9 cellular contexts compared by ENCODE assay signal in the genomic region with DNA sequence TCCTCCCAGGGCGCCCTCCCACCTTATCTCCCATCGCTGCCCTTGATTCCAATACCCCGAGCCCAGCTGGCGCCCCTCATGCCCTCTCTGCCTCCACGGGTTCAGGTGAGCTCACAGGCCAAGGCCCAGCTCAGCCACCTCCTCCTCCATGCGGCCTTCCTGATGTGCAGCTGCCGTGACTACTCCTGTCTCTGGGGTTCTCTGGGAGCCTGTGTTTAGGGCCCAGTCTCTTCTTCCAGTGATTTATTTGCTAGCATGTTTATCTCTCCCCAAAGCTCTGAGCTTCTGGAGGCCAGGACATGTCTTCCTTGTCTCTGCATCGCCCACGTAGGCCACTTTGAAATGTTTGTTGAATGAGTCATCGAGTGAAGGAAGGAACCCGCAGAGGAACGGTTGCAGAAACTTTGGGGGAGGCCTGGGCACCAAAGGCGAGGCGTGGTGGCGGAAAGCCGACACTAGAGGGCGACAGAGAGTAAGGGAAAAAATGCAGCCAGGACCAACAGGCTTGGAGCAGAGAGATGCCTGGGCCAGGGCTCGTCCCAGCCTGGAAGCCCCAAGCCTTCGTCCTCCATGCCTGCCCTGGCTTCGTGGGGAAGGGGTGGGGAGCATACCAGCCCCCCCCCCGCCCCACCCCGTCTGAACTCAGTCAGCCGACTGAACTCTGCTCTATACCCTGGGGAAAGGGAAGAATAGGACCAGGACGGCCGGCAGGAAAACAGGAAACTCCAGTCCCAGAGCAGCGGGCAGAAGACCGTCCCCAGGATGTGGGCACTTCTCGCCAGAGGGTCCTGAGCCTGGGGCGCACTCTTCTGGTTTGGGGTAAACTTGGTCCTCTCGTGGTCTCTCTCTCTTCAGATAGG. TPM values are rescaled to one million over a fixed set of nuclear protein-coding genes. Genes with fewer than 3 reads are reported as not detected.
A peak's percentile ranks its signal among the peaks of the same experiment; 100 is the strongest.
DNase-seq lines count a peak whose midpoint lies in the region; ATAC-seq and TF ChIP-seq lines count a peak whose summit lies in the region.
"Had no signal": no experiment of that assay in that cellular context is flagged by ENCODE, and none has a peak within 500 bp of the region (broad histone marks: within the 10 kb centered on the region; RNA-seq: fewer than 3 reads in every experiment).

No MANE protein-coding gene starts in this region.

- H3K36me3 ChIP-seq in right lobe of liver = no peaks in the 10 kb centered on the region

- TF ChIP-seq POLR2A in right lobe of liver (IDR thresholded peaks at IDR 0.05) = peak; percentile 10

- TF ChIP-seq CTCF in AG09319 (IDR thresholded peaks at IDR 0.05; ENCODE audit: low read depth, low read length) (peak; percentile 93), right lobe of liver (IDR thresholded peaks at IDR 0.05) (peak; percentile 97 to 99 (median 98))

- H3K4me3 ChIP-seq in right lobe of liver = peak overlapping the region; percentile 25 to 41 (median 27)

- H3K4me1 ChIP-seq in right lobe of liver = peaks cover 0 to 14% (median 3%) of the 10 kb centered on the region in 4 donors

- WGBS in right lobe of liver (ENCODE audit: insufficient coverage, low coverage, low lambda C conversion rate, missing lambda C conversion rate) = 14% methylated on average over 21 of the region's 30 CpGs

- DNase-seq in AG09319 (ENCODE audit: extremely low read depth, low read depth) (peak; percentile 85), NCI-H345 treated with DMSO at 0.1 percent for 48 hours (lab: John Stamatoyannopoulos, UW; ENCODE audit: unreplicated experiment) (peak; percentile 69), right lobe of liver (peak; percentile 88 to 91 (median 90))
- DNase-seq in activated CD4-positive, alpha-beta T cell treated with anti-CD3 and anti-CD28 coated beads, Interleukin-2, amount 10 ng/mL, durations not matched to agents 7 days and 5 days = peak; percentile 84
- peak; percentile 84 for DNase-seq in stimulated activated CD4-positive, alpha-beta T cell treated with anti-CD3 and anti-CD28 coated beads, Interleukin-4, amount 100 ng/mL, for 1 hour

- no peaks in the 10 kb centered on the region for H3K27me3 ChIP-seq in right lobe of liver

- ATAC-seq in GM18861 (IDR thresholded peaks at IDR 0.05; ENCODE audit: unreplicated experiment) (peak; percentile 66), HG03139 (IDR thresholded peaks at IDR 0.05; ENCODE audit: unreplicated experiment) (peak; percentile 64), right lobe of liver (peak; percentile 79 to 87 (median 85))

- CTCF ChIA-PET in activated CD4-positive, alpha-beta T cell treated with anti-CD3 and anti-CD28 coated beads, Interleukin-2, amount 10 ng/mL, durations not matched to agents 7 days and 5 days (lab: Charles Lee) = interaction anchor here (0.6 to 4.4 kb wide), 20 partner anchors 9 to 1403 kb away, joined by 3 to 29 read pairs (median 5); a partner anchor contains a TSS

- H3K9me3 ChIP-seq in right lobe of liver = no peaks in the 10 kb centered on the region

- intact Hi-C loops in dendritic cell treated with granulocyte-macrophage colony-stimulating factor and Interleukin-4, amounts not matched to agents 40 ng/mL and 50 ng/mL, for 4 days (cut with micrococcal nuclease) = loop anchor here (1.0 kb wide), 1 partner anchor 23 kb away; no protein-coding TSS in a partner anchor
- intact Hi-C loops in right lobe of liver (cut with DNase I) = no loop called here

- peak overlapping the region; percentile 52 for H3K27ac Mint-ChIP-seq in activated CD4-positive, alpha-beta T cell treated with anti-CD3 and anti-CD28 coated beads, Interleukin-2, amount 10 ng/mL, durations not matched to agents 7 days and 5 days
- H3K27ac Mint-ChIP-seq in dendritic cell treated with granulocyte-macrophage colony-stimulating factor and Interleukin-4, amounts not matched to agents 40 ng/mL and 50 ng/mL, for 4 days = peak overlapping the region; percentile 71
- H3K27ac Mint-ChIP-seq: activated naive CD8-positive, alpha-beta T cell had no signal

- peaks cover 4% of the 10 kb centered on the region for H3K27me3 Mint-ChIP-seq in activated CD4-positive, alpha-beta T cell treated with anti-CD3 and anti-CD28 coated beads, Interleukin-2, amount 10 ng/mL, durations not matched to agents 7 days and 5 days
- peaks cover 20% of the 10 kb centered on the region for H3K27me3 Mint-ChIP-seq in dendritic cell treated with granulocyte-macrophage colony-stimulating factor and Interleukin-4, amounts not matched to agents 40 ng/mL and 50 ng/mL, for 4 days
- H3K27me3 Mint-ChIP-seq: activated naive CD8-positive, alpha-beta T cell had no signal

- peaks cover 11% of the 10 kb centered on the region for H3K4me1 Mint-ChIP-seq in activated CD4-positive, alpha-beta T cell treated with anti-CD3 and anti-CD28 coated beads, Interleukin-2, amount 10 ng/mL, durations not matched to agents 7 days and 5 days
- H3K4me1 Mint-ChIP-seq in dendritic cell treated with granulocyte-macrophage colony-stimulating factor and Interleukin-4, amounts not matched to agents 40 ng/mL and 50 ng/mL, for 4 days (ENCODE audit: low read depth) = peaks cover 57% of the 10 kb centered on the region

- POLR2A ChIA-PET in activated CD4-positive, alpha-beta T cell treated with anti-CD3 and anti-CD28 coated beads, Interleukin-2, amount 10 ng/mL, durations not matched to agents 7 days and 5 days (lab: Charles Lee) = interaction anchor here (1.2 kb wide), 1 partner anchor 27 kb away, joined by 5 read pairs; no protein-coding TSS in a partner anchor

- H3K4me3 Mint-ChIP-seq in activated CD4-positive, alpha-beta T cell treated with anti-CD3 and anti-CD28 coated beads, Interleukin-2, amount 10 ng/mL, durations not matched to agents 7 days and 5 days = no peak overlapping the region
- peak overlapping the region; percentile 69 for H3K4me3 Mint-ChIP-seq in dendritic cell treated with granulocyte-macrophage colony-stimulating factor and Interleukin-4, amounts not matched to agents 40 ng/mL and 50 ng/mL, for 4 days
- H3K4me3 Mint-ChIP-seq: activated naive CD8-positive, alpha-beta T cell had no signal

- no peaks in the 10 kb centered on the region for H3K9me3 Mint-ChIP-seq in activated CD4-positive, alpha-beta T cell treated with anti-CD3 and anti-CD28 coated beads, Interleukin-2, amount 10 ng/mL, durations not matched to agents 7 days and 5 days
- no peaks in the 10 kb centered on the region for H3K9me3 Mint-ChIP-seq in dendritic cell treated with granulocyte-macrophage colony-stimulating factor and Interleukin-4, amounts not matched to agents 40 ng/mL and 50 ng/mL, for 4 days

- H3K36me3 Mint-ChIP-seq in activated CD4-positive, alpha-beta T cell treated with anti-CD3 and anti-CD28 coated beads, Interleukin-2, amount 10 ng/mL, durations not matched to agents 7 days and 5 days (ENCODE audit: low read depth) = no peaks in the 10 kb centered on the region
- no peaks in the 10 kb centered on the region for H3K36me3 Mint-ChIP-seq in dendritic cell treated with granulocyte-macrophage colony-stimulating factor and Interleukin-4, amounts not matched to agents 40 ng/mL and 50 ng/mL, for 4 days (ENCODE audit: low read depth)
- H3K36me3 Mint-ChIP-seq: activated naive CD8-positive, alpha-beta T cell had no signal

- peak overlapping the region; percentile 91 to 96 (median 95) for H3K27ac ChIP-seq in right lobe of liver

RNA-seq across cellular contexts. Expression of a gene that starts 10.9 kb away (rescaled TPM):
- 10 to 100 TPM; 27.0 to 28.1 TPM for total RNA-seq in activated CD4-positive, alpha-beta T cell treated with anti-CD3 and anti-CD28 coated beads, Interleukin-2, amount 10 ng/mL, durations not matched to agents 7 days and 5 days
- 100 to 1,000 TPM in 5 of 6 experiments, 10 to 100 TPM in 1; 64.4 to 275 (median 234) TPM for total RNA-seq in right lobe of liver

Comparison
In these comparisons a context has a peak if more than half of its experiments do, and no peak if none do; other contexts are left out.
1. Peak in every context shown above with its lines: DNase-seq, ATAC-seq, H3K4me3 ChIP-seq and H3K27ac ChIP-seq.